19 cellular contexts compared by ENCODE assay signal in the genomic region with DNA sequence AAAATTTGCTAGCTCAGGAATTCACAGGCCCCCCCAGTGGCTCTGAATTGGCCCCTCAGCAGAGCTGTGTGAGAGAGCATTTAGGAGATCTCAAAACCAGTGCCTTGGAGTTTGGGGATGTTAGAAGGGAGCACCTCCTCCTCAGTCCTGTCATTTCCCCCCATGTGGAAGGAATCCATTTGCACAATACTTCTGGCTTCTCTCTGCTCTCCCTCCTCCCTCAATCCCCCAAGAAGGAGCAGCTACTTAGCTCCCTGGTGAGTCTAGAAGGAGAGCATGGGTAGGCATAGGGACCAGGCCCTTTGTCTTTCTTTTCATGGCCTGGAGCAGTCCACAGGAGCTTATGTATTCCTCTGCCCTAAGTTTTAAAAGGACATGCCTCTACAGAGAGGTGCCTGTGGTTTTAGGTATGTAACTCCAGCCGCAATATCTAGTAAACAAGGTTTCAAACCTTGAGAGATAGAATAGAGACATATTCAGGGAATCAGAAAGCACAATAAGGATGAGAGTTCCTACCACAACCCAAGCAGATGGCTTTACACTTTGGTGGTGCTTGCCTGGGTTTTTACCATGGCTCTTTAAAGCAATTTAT.
"Had no signal": no experiment of that assay in that cellular context is flagged by ENCODE, and none has a peak within 500 bp of the region (broad histone marks: within the 10 kb centered on the region; RNA-seq: fewer than 3 reads in every experiment).

No MANE protein-coding gene starts in this region.

- H3K36me3 ChIP-seq: MG63 had no signal

- H3K9me3 Mint-ChIP-seq: T-cell had no signal

- ATAC-seq: HepG2, T-cell had no signal

- H3K9me3 ChIP-seq: MG63, SK-N-SH had no signal

- H3K9ac ChIP-seq: SK-N-SH had no signal

- H3K4me3 Mint-ChIP-seq: T-cell had no signal

- H3K27me3 ChIP-seq: MG63 had no signal

- DNase-seq: IMR-90; MG63; NCI-H1092 treated with DMSO at 0.1 percent for 48 hours; NCI-H1436; NCI-H187; NCI-H2081 treated with DMSO at 0.1 percent for 48 hours; NCI-H2171; NCI-H226; NCI-H446; NCI-H510A; NCI-H524 treated with DMSO at 0.1 percent for 48 hours; NCI-H69; NCI-H774; NK-92 treated with Interleukin-12 subunit alpha and Interleukin-12 subunit beta, amount 100 ng/mL, for 24 hours; SHP77; SK-N-SH; SW 1271; T-cell had no signal

- H3K9me2 ChIP-seq: SK-N-SH had no signal

- H3K27ac Mint-ChIP-seq: T-cell had no signal

- H3K4me1 Mint-ChIP-seq: T-cell had no signal

- H3K36me3 Mint-ChIP-seq: T-cell had no signal

- H3K4me2 ChIP-seq: SK-N-SH had no signal

- H3K4me3 ChIP-seq: MG63 had no signal
